Comparison of ENCODE assay signal across 11 cellular contexts in the genomic region with DNA sequence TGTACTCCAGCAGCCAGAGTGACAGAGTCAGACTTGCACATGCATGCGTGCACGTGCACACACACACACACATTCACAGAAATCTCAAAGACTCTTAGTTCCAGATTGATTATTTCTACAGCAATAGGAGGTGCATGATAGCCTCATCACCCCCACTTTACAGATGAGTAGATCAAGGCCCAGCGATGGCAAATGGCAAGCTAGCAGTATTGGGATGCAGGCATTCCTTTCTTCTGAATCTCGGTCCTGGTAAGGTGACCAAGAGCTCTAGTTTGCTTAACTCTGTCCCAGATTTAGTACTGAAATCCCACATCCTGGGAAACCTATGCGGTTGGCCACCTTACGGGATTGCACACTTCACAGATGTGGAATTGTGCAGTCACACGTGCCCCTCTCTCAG. TPM values are rescaled to one million over a fixed set of nuclear protein-coding genes. Genes with fewer than 3 reads are reported as not detected.
"Had no signal": no experiment of that assay in that cellular context is flagged by ENCODE, and none has a peak within 500 bp of the region (broad histone marks: within the 10 kb centered on the region; RNA-seq: fewer than 3 reads in every experiment).

No MANE protein-coding gene starts in this region.

- H3K36me3 ChIP-seq: HAP-1 had no signal

- H3K4me2 ChIP-seq: GM23338 had no signal

- H3K4me3 ChIP-seq: GM23248, GM23338, HAP-1 had no signal

- H3K27ac Mint-ChIP-seq: GM23338, H9, HFFc6 had no signal

- H3K27ac ChIP-seq: GM23248 had no signal

- H2AFZ ChIP-seq: GM23248, GM23338 had no signal

- DNase-seq: GM23248, GOT3, H7, H9, HCEC 1CT, HFFc6 had no signal

- H3K4me1 Mint-ChIP-seq: GM23338, H9 had no signal

- ATAC-seq: GM23338, HCT116 had no signal

- H3K4me3 Mint-ChIP-seq: GM23338, H9, HFFc6 had no signal

- FAIRE-seq: H1, H54 had no signal

- H3K4me1 ChIP-seq: HAP-1 had no signal

- H3K9ac ChIP-seq: GM23248 had no signal

- H3K9me3 Mint-ChIP-seq: GM23338, HFFc6 had no signal

- H3K9me3 ChIP-seq: HAP-1 had no signal

RNA-seq across cellular contexts. Expression of gene ITGAM, which starts 38.6 kb away (rescaled TPM):
- total RNA-seq: GM23248, H7, HFFc6 had no signal
- polyA plus RNA-seq: GM23248 had no signal

RNA-seq across cellular contexts. Expression of gene ITGAX, which starts 56.6 kb away (rescaled TPM):
- total RNA-seq: GM23248, GM23338, H1, HFFc6 had no signal
- polyA plus RNA-seq: GM23248, GM23338 had no signal
